In genomic region chr2:195548198-195548940, GRCh38 we compare ENCODE assay signal across 19 cellular contexts.
"Had no signal": no experiment of that assay in that cellular context is flagged by ENCODE, and none has a peak within 500 bp of the region (broad histone marks: within the 10 kb centered on the region; RNA-seq: fewer than 3 reads in every experiment).

No MANE protein-coding gene starts in this region.

- ATAC-seq: lower lobe of right lung, upper lobe of right lung had no signal

- DNase-seq: activated B cell treated with CpG ODN at 0.5 μM for 24 hours; activated effector memory CD4-positive, alpha-beta T cell treated with anti-CD3 and anti-CD28 coated beads, Interleukin-2, amount 50 U/mL, for 16 hours; activated T-cell treated with anti-CD3 and anti-CD28 coated beads, Interleukin-2, amount 50 U/mL, for 1 hour; colonic mucosa; endodermal cell; erythroblast; foreskin melanocyte; glutamatergic neuron; hypothalamus; islet precursor cell; lower lobe of right lung; occipital lobe; retina; SJCRH30; spleen; stimulated activated CD4-positive, alpha-beta T cell treated with anti-CD3 and anti-CD28 coated beads, Interleukin-4, amount 100 ng/mL, for 4 hours; stimulated activated naive CD4-positive, alpha-beta T cell; upper lobe of right lung had no signal

- H3K27ac Mint-ChIP-seq: activated B cell treated with CpG ODN at 0.5 μM for 24 hours, endodermal cell had no signal

- H3K4me3 Mint-ChIP-seq: activated B cell treated with CpG ODN at 0.5 μM for 24 hours; central memory CD8-positive, alpha-beta T cell; endodermal cell had no signal

- H3K27me3 Mint-ChIP-seq: activated B cell treated with CpG ODN at 0.5 μM for 24 hours; central memory CD8-positive, alpha-beta T cell had no signal
